In the genomic region with DNA sequence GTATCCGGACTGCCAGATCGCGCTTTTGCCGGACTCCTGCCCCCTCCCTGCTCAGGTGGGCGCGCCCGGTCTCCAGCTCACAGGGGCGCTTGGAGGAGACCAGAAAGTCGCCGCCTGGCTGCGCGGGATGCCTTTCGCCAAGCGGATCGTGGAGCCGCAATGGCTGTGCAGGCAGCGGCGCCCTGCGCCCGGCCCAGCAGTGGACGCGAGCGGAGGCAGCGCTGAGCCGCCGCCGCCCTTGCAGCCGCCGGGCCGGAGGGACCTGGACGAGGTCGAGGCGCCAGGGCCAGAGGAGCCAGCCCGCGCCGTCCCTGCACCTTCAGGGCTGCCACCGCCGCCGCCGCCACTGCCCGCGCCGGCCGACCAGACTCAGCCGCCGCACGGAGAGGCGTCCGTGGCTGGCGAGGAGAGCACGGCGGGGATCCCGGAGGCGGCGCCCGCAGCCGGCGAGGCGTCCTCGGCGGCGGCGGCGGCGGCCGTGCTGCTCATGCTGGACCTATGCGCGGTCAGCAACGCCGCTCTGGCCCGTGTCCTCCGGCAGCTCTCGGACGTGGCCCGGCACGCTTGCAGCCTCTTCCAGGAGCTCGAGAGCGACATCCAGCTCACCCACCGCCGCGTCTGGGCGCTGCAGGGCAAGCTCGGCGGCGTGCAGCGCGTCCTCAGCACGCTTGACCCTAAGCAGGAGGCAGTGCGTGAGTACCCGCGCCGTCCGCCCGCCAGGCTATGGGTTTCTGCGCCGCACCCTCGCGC, we compare ENCODE assay signal across 8 cellular contexts. TPM values are rescaled to one million over a fixed set of nuclear protein-coding genes. Genes with fewer than 3 reads are reported as not detected.
DNase-seq lines count a peak whose midpoint lies in the region; ATAC-seq and TF ChIP-seq lines count a peak whose summit lies in the region.

No MANE protein-coding gene starts in this region.

- H3K4me1 ChIP-seq in tibial nerve, result peaks cover 0 to 9% (median 0%) of the 10 kb centered on the region in 4 donors

- no peak for DNase-seq in activated CD8-positive, alpha-beta T cell treated with anti-CD3 and anti-CD28 coated beads for 36 hours
- no peak for DNase-seq in activated CD8-positive, alpha-beta T cell treated with anti-CD3 and anti-CD28 coated beads, Interleukin-2, amount 10 ng/mL, durations not matched to agents 7 days and 5 days
- peak; percentile 27 to 38 for DNase-seq in T47D (ENCODE audit: low read depth in 1 of 2, low spot score in 1 of 2)
- DNase-seq in left kidney (ENCODE audit: low read depth, low spot score), result peak; percentile 59
- DNase-seq in tibial nerve (ENCODE audit: low spot score in 2 of 2), result peak in 1 of 2 donors; percentile 13
- DNase-seq in activated CD4-positive, alpha-beta T cell treated with anti-CD3 and anti-CD28 coated beads for 1 hour, result no peak
- no peak for DNase-seq in immature natural killer cell

- no peaks in the 10 kb centered on the region for H3K36me3 ChIP-seq in tibial nerve

- no peak for ATAC-seq in activated CD8-positive, alpha-beta T cell treated with anti-CD3 and anti-CD28 coated beads for 36 hours
- ATAC-seq in activated CD8-positive, alpha-beta T cell treated with anti-CD3 and anti-CD28 coated beads, Interleukin-2, amount 10 ng/mL, durations not matched to agents 7 days and 5 days, result no peak
- no peak for ATAC-seq in HG02588 (IDR thresholded peaks at IDR 0.05; ENCODE audit: unreplicated experiment)

- TF ChIP-seq CTCF in activated CD8-positive, alpha-beta T cell treated with anti-CD3 and anti-CD28 coated beads for 36 hours (IDR thresholded peaks at IDR 0.05), result no peak
- TF ChIP-seq CTCF in tibial nerve (IDR thresholded peaks at IDR 0.05), result no peak

- peaks cover 38% of the 10 kb centered on the region for H3K27me3 Mint-ChIP-seq in activated CD8-positive, alpha-beta T cell treated with anti-CD3 and anti-CD28 coated beads for 36 hours
- peaks cover 25% of the 10 kb centered on the region for H3K27me3 Mint-ChIP-seq in activated CD8-positive, alpha-beta T cell treated with anti-CD3 and anti-CD28 coated beads, Interleukin-2, amount 10 ng/mL, durations not matched to agents 7 days and 5 days (ENCODE audit: low read depth)
- peaks cover 2 to 8% (median 3%) of the 10 kb centered on the region in 3 donors for H3K27me3 Mint-ChIP-seq in immature natural killer cell (ENCODE audit: low read depth in 3 of 3)

- WGBS in tibial nerve, 2 donors, result 48% methylated on average over 72 of the region's 98 CpGs; no CpG with 5 or more reads in 1 of the 2 donors

- in situ Hi-C loops in T47D (cut with HindIII; ENCODE audit: low pct_unique_long_range_greater_than_20kb, low sequenced_read_pairs), result no loop called here

- no peaks in the 10 kb centered on the region for H3K9me3 ChIP-seq in tibial nerve

- intact Hi-C loops in activated CD8-positive, alpha-beta T cell treated with anti-CD3 and anti-CD28 coated beads for 36 hours (cut with micrococcal nuclease), result loop anchor here (5.0 kb wide), 1 partner anchor 316 kb away; no protein-coding TSS in a partner anchor

- peak overlapping the region; percentile 17 for H3K4me3 Mint-ChIP-seq in activated CD8-positive, alpha-beta T cell treated with anti-CD3 and anti-CD28 coated beads for 36 hours
- no peak overlapping the region for H3K4me3 Mint-ChIP-seq in activated CD8-positive, alpha-beta T cell treated with anti-CD3 and anti-CD28 coated beads, Interleukin-2, amount 10 ng/mL, durations not matched to agents 7 days and 5 days
- no peak overlapping the region for H3K4me3 Mint-ChIP-seq in immature natural killer cell

- H3K9me3 Mint-ChIP-seq in activated CD8-positive, alpha-beta T cell treated with anti-CD3 and anti-CD28 coated beads for 36 hours, result no peaks in the 10 kb centered on the region
- no peaks in the 10 kb centered on the region for H3K9me3 Mint-ChIP-seq in activated CD8-positive, alpha-beta T cell treated with anti-CD3 and anti-CD28 coated beads, Interleukin-2, amount 10 ng/mL, durations not matched to agents 7 days and 5 days (ENCODE audit: insufficient read depth)
- H3K9me3 Mint-ChIP-seq in immature natural killer cell, result peaks cover 0 to 5% (median 0%) of the 10 kb centered on the region in 6 donors

- no peak overlapping the region for H3K27ac Mint-ChIP-seq in activated CD8-positive, alpha-beta T cell treated with anti-CD3 and anti-CD28 coated beads for 36 hours
- H3K27ac Mint-ChIP-seq in activated CD8-positive, alpha-beta T cell treated with anti-CD3 and anti-CD28 coated beads, Interleukin-2, amount 10 ng/mL, durations not matched to agents 7 days and 5 days, result no peak overlapping the region
- H3K27ac Mint-ChIP-seq in immature natural killer cell, result no peak overlapping the region

- peaks cover 6% of the 10 kb centered on the region for H3K4me1 Mint-ChIP-seq in activated CD8-positive, alpha-beta T cell treated with anti-CD3 and anti-CD28 coated beads for 36 hours (ENCODE audit: low read depth)
- H3K4me1 Mint-ChIP-seq in activated CD8-positive, alpha-beta T cell treated with anti-CD3 and anti-CD28 coated beads, Interleukin-2, amount 10 ng/mL, durations not matched to agents 7 days and 5 days (ENCODE audit: low read depth), result peaks cover 7% of the 10 kb centered on the region
- no peaks in the 10 kb centered on the region for H3K4me1 Mint-ChIP-seq in immature natural killer cell

- CTCF ChIA-PET in activated CD8-positive, alpha-beta T cell treated with anti-CD3 and anti-CD28 coated beads for 36 hours (lab: Charles Lee), result no interaction called here
- CTCF ChIA-PET in activated CD8-positive, alpha-beta T cell treated with anti-CD3 and anti-CD28 coated beads, Interleukin-2, amount 10 ng/mL, durations not matched to agents 7 days and 5 days (lab: Charles Lee), result no interaction called here

- peak overlapping the region in 3 of 4 donors; percentile 19 to 79 (median 64) for H3K27ac ChIP-seq in tibial nerve

- peak overlapping the region; percentile 41 to 69 (median 47) for H3K4me3 ChIP-seq in tibial nerve

- peaks cover 0 to 10% of the 10 kb centered on the region in 2 donors for H3K27me3 ChIP-seq in tibial nerve

- TF ChIP-seq POLR2A in tibial nerve (IDR thresholded peaks at IDR 0.05), result no peak

- H3K36me3 Mint-ChIP-seq in activated CD8-positive, alpha-beta T cell treated with anti-CD3 and anti-CD28 coated beads for 36 hours (ENCODE audit: low read depth), result no peaks in the 10 kb centered on the region
- H3K36me3 Mint-ChIP-seq in activated CD8-positive, alpha-beta T cell treated with anti-CD3 and anti-CD28 coated beads, Interleukin-2, amount 10 ng/mL, durations not matched to agents 7 days and 5 days (ENCODE audit: low read depth), result no peaks in the 10 kb centered on the region
- H3K36me3 Mint-ChIP-seq in immature natural killer cell, result no peaks in the 10 kb centered on the region

- POLR2A ChIA-PET in activated CD8-positive, alpha-beta T cell treated with anti-CD3 and anti-CD28 coated beads for 36 hours (lab: Charles Lee), result no interaction called here
- POLR2A ChIA-PET in activated CD8-positive, alpha-beta T cell treated with anti-CD3 and anti-CD28 coated beads, Interleukin-2, amount 10 ng/mL, durations not matched to agents 7 days and 5 days (lab: Charles Lee), result no interaction called here

- TF ChIP-seq EP300 in tibial nerve (IDR thresholded peaks at IDR 0.05), result no peak

RNA-seq across cellular contexts. Expression of a gene that starts 0.8 kb away (rescaled TPM):
- 1 to 10 TPM; 6.9 to 7.3 TPM for total RNA-seq in activated CD8-positive, alpha-beta T cell treated with anti-CD3 and anti-CD28 coated beads for 36 hours
- total RNA-seq in activated CD8-positive, alpha-beta T cell treated with anti-CD3 and anti-CD28 coated beads, Interleukin-2, amount 10 ng/mL, durations not matched to agents 7 days and 5 days, result 1 to 10 TPM in 1 of 2 experiments, under 1 TPM in 1; 0.81 to 1.7 TPM
- 10 to 100 TPM; 13.2 to 39.0 (median 31.5) TPM for total RNA-seq in tibial nerve
- polyA plus RNA-seq in immature natural killer cell, result under 1 TPM in 1 of 3 donors, not detected in 2; 0.87 TPM

Comparison
In these comparisons a context has a peak if more than half of its experiments do, and no peak if none do; other contexts are left out.
1. DNase-seq: peak in T47D (2 of 2) and left kidney (single experiment); none in activated CD8-positive, alpha-beta T cell treated with anti-CD3 and anti-CD28 coated beads for 36 hours (single experiment), activated CD8-positive, alpha-beta T cell treated with anti-CD3 and anti-CD28 coated beads, Interleukin-2, amount 10 ng/mL, durations not matched to agents 7 days and 5 days (single experiment), activated CD4-positive, alpha-beta T cell treated with anti-CD3 and anti-CD28 coated beads for 1 hour (single experiment) and immature natural killer cell (0 of 3).